1 cellular context compared by ENCODE assay signal in the genomic region with DNA sequence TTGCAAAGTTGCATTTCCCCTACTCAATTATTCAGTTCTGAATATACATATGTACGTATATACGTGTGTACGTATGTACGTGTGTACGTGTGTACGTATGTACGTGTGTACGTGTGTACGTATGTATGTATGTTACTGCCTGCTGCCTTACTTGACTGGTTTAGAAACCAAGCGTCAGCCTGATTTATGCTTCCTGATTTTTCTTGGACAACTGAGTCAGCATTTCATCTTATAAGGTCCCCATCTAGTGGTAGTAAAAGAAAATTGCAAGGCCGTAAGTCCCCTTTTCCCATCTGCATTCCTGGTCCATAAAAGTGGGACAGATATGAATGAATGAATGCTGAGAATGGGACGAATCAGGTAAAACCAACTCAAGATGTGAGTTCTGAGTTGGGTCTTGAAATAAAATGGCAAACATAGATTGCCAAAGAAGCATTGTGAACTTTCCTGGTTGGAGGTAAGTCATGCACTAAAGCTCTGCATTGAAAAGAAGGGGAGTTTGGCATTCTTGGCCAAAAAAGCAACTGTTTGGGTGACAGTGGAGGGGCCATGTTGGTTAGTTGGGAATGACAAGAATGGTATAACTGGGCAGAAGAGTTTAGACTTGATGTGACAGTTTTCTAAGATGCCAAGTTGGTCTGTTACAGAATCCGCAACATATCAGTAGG.
TF ChIP-seq lines count a peak whose summit lies in the region.

No MANE protein-coding gene starts in this region.

TF ChIP-seq in K562, 482 proteins besides CTCF, POLR2A, EP300 and RAD21 (continued from another document and continues in another):
- no peak for TF ChIP-seq RAD51 (IDR thresholded peaks at IDR 0.05; ENCODE audit: borderline replicate concordance, low read depth)
- TF ChIP-seq ZNF124 (CRISPR knock-in tag; IDR thresholded peaks at IDR 0.05), result no peak
- TF ChIP-seq ZNF311 (CRISPR knock-in tag; IDR thresholded peaks at IDR 0.05), result no peak
- TF ChIP-seq KDM4B (IDR thresholded peaks at IDR 0.05; ENCODE audit: borderline replicate concordance in 2 of 2, low read depth in 1 of 2), result no peak
- TF ChIP-seq MCM2 (IDR thresholded peaks at IDR 0.05; ENCODE audit: low read depth), result no peak
- TF ChIP-seq, protein P1, sequence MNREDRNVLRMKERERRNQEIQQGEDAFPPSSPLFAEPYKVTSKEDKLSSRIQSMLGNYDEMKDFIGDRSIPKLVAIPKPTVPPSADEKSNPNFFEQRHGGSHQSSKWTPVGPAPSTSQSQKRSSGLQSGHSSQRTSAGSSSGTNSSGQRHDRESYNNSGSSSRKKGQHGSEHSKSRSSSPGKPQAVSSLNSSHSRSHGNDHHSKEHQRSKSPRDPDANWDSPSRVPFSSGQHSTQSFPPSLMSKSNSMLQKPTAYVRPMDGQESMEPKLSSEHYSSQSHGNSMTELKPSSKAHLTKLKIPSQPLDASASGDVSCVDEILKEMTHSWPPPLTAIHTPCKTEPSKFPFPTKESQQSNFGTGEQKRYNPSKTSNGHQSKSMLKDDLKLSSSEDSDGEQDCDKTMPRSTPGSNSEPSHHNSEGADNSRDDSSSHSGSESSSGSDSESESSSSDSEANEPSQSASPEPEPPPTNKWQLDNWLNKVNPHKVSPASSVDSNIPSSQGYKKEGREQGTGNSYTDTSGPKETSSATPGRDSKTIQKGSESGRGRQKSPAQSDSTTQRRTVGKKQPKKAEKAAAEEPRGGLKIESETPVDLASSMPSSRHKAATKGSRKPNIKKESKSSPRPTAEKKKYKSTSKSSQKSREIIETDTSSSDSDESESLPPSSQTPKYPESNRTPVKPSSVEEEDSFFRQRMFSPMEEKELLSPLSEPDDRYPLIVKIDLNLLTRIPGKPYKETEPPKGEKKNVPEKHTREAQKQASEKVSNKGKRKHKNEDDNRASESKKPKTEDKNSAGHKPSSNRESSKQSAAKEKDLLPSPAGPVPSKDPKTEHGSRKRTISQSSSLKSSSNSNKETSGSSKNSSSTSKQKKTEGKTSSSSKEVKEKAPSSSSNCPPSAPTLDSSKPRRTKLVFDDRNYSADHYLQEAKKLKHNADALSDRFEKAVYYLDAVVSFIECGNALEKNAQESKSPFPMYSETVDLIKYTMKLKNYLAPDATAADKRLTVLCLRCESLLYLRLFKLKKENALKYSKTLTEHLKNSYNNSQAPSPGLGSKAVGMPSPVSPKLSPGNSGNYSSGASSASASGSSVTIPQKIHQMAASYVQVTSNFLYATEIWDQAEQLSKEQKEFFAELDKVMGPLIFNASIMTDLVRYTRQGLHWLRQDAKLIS (CRISPR knock-in tag; IDR thresholded peaks at IDR 0.05), result no peak
- no peak for TF ChIP-seq ZNF23 (CRISPR knock-in tag; IDR thresholded peaks at IDR 0.05)
- TF ChIP-seq ARNT (IDR thresholded peaks at IDR 0.05), result peak in 1 of 2 experiments; percentile 32; a peak in 1 of 4 replicates
- no peak for TF ChIP-seq ZNF3 (CRISPR knock-in tag; IDR thresholded peaks at IDR 0.05)
- TF ChIP-seq ZBTB8A (IDR thresholded peaks at IDR 0.05; ENCODE audit: partially characterized antibody), result no peak
- no peak for TF ChIP-seq ZNF174 (CRISPR knock-in tag; IDR thresholded peaks at IDR 0.05)
- TF ChIP-seq, protein P2, sequence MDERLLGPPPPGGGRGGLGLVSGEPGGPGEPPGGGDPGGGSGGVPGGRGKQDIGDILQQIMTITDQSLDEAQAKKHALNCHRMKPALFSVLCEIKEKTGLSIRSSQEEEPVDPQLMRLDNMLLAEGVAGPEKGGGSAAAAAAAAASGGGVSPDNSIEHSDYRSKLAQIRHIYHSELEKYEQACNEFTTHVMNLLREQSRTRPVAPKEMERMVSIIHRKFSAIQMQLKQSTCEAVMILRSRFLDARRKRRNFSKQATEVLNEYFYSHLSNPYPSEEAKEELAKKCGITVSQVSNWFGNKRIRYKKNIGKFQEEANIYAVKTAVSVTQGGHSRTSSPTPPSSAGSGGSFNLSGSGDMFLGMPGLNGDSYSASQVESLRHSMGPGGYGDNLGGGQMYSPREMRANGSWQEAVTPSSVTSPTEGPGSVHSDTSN (CRISPR knock-in tag; IDR thresholded peaks at IDR 0.05; ENCODE audit: low read depth), result no peak
- TF ChIP-seq, protein P2 (tag; conservative IDR thresholded peaks at IDR 0.05; ENCODE audit: low read depth), result peak; percentile 82
- TF ChIP-seq, protein P3, sequence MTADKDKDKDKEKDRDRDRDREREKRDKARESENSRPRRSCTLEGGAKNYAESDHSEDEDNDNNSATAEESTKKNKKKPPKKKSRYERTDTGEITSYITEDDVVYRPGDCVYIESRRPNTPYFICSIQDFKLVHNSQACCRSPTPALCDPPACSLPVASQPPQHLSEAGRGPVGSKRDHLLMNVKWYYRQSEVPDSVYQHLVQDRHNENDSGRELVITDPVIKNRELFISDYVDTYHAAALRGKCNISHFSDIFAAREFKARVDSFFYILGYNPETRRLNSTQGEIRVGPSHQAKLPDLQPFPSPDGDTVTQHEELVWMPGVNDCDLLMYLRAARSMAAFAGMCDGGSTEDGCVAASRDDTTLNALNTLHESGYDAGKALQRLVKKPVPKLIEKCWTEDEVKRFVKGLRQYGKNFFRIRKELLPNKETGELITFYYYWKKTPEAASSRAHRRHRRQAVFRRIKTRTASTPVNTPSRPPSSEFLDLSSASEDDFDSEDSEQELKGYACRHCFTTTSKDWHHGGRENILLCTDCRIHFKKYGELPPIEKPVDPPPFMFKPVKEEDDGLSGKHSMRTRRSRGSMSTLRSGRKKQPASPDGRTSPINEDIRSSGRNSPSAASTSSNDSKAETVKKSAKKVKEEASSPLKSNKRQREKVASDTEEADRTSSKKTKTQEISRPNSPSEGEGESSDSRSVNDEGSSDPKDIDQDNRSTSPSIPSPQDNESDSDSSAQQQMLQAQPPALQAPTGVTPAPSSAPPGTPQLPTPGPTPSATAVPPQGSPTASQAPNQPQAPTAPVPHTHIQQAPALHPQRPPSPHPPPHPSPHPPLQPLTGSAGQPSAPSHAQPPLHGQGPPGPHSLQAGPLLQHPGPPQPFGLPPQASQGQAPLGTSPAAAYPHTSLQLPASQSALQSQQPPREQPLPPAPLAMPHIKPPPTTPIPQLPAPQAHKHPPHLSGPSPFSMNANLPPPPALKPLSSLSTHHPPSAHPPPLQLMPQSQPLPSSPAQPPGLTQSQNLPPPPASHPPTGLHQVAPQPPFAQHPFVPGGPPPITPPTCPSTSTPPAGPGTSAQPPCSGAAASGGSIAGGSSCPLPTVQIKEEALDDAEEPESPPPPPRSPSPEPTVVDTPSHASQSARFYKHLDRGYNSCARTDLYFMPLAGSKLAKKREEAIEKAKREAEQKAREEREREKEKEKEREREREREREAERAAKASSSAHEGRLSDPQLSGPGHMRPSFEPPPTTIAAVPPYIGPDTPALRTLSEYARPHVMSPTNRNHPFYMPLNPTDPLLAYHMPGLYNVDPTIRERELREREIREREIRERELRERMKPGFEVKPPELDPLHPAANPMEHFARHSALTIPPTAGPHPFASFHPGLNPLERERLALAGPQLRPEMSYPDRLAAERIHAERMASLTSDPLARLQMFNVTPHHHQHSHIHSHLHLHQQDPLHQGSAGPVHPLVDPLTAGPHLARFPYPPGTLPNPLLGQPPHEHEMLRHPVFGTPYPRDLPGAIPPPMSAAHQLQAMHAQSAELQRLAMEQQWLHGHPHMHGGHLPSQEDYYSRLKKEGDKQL (CRISPR knock-in tag; IDR thresholded peaks at IDR 0.05; ENCODE audit: borderline replicate concordance), result no peak
- TF ChIP-seq, protein P4, sequence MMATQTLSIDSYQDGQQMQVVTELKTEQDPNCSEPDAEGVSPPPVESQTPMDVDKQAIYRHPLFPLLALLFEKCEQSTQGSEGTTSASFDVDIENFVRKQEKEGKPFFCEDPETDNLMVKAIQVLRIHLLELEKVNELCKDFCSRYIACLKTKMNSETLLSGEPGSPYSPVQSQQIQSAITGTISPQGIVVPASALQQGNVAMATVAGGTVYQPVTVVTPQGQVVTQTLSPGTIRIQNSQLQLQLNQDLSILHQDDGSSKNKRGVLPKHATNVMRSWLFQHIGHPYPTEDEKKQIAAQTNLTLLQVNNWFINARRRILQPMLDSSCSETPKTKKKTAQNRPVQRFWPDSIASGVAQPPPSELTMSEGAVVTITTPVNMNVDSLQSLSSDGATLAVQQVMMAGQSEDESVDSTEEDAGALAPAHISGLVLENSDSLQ (IDR thresholded peaks at IDR 0.05), result peak; percentile 84
- TF ChIP-seq, protein P5, sequence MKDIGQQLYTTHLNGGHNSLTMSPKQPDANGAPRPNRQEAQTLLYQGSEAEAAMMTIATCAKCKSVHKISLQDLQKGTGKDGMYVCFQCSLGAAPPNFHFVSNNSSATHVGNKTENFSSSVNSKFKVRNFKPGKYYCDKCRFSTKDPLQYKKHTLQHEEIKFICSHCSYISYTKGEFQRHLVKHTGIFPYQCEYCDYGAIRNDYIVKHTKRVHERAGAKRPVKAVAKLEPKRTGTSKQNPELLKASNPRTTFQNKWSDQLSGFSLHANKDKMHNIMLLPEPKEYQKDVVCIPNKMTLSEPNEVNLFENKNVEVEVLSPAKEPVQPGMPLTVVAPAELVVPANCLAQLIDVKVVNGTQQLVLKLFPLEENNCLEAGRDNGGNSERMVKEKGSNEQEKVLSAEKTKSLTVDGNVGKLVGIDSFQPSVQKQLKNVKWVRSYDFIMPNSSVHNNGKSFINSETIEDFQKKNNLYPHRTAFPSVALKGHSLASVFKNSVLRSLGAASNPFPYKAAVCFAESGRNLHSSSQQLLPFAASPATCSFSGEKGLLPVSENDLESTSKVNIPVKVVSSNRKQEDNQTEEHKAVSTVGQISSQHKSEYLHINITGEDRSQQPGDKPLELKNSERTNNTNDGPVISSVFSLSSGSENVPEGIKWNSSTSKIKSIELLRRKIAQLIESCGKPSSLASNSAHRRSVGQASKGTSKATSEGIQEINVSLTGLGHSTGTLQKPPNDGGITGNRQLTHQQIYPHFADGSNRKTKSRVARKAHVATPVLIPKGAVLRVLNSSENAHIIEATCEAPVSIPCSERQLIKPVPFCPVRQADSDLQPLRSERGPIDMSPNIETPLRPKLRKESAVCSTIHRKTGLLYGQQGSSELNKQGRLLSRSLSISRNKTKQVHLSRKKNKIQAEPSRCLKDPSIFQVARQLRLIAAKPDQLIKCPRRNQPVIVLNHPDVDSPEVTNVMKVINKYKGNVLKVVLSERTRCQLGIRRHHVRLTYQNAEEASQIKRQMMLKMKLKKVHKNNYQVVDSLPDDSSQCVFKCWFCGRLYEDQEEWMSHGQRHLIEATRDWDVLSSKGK (CRISPR knock-in tag; IDR thresholded peaks at IDR 0.05), result no peak
- TF ChIP-seq ZNF24 (IDR thresholded peaks at IDR 0.05), result 0 out of 2 replicates have a peak, but pooled peaks have one; percentile 11
- TF ChIP-seq, protein P6, sequence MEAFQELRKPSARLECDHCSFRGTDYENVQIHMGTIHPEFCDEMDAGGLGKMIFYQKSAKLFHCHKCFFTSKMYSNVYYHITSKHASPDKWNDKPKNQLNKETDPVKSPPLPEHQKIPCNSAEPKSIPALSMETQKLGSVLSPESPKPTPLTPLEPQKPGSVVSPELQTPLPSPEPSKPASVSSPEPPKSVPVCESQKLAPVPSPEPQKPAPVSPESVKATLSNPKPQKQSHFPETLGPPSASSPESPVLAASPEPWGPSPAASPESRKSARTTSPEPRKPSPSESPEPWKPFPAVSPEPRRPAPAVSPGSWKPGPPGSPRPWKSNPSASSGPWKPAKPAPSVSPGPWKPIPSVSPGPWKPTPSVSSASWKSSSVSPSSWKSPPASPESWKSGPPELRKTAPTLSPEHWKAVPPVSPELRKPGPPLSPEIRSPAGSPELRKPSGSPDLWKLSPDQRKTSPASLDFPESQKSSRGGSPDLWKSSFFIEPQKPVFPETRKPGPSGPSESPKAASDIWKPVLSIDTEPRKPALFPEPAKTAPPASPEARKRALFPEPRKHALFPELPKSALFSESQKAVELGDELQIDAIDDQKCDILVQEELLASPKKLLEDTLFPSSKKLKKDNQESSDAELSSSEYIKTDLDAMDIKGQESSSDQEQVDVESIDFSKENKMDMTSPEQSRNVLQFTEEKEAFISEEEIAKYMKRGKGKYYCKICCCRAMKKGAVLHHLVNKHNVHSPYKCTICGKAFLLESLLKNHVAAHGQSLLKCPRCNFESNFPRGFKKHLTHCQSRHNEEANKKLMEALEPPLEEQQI (IDR thresholded peaks at IDR 0.05), result no peak
- TF ChIP-seq NFE2 (IDR thresholded peaks at IDR 0.05; ENCODE audit: low read depth), result peak; percentile 73
- TF ChIP-seq ETV5 (CRISPR knock-in tag; IDR thresholded peaks at IDR 0.05; ENCODE audit: low read depth), result no peak
- TF ChIP-seq ZNF316 (IDR thresholded peaks at IDR 0.05), result peak; percentile 99
- TF ChIP-seq, protein P7, sequence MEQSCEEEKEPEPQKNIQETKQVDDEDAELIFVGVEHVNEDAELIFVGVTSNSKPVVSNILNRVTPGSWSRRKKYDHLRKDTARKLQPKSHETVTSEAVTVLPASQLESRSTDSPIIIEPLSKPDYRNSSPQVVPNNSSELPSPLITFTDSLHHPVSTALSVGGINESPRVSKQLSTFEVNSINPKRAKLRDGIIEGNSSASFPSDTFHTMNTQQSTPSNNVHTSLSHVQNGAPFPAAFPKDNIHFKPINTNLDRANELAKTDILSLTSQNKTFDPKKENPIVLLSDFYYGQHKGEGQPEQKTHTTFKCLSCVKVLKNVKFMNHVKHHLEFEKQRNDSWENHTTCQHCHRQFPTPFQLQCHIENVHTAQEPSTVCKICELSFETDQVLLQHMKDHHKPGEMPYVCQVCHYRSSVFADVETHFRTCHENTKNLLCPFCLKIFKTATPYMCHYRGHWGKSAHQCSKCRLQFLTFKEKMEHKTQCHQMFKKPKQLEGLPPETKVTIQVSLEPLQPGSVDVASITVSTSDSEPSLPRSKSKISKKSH (CRISPR knock-in tag; IDR thresholded peaks at IDR 0.05), result no peak
- no peak for TF ChIP-seq NONO (IDR thresholded peaks at IDR 0.05; ENCODE audit: low read depth in 2 of 2, low read length in 1 of 2)
- TF ChIP-seq ATF1 (CRISPR knock-in tag; IDR thresholded peaks at IDR 0.05), result no peak
- TF ChIP-seq ATF1 (tag; IDR thresholded peaks at IDR 0.05), result 0 out of 2 replicates have a peak, but pooled peaks have one; percentile 20
- 0 out of 2 replicates have a peak, but pooled peaks have one; percentile 17 for TF ChIP-seq NCOA6 (IDR thresholded peaks at IDR 0.05)
- no peak for TF ChIP-seq GABPA (tag; conservative IDR thresholded peaks at IDR 0.05; ENCODE audit: low read depth)
- no peak for TF ChIP-seq ZKSCAN8 (CRISPR knock-in tag; IDR thresholded peaks at IDR 0.05)
- TF ChIP-seq HEY1 (CRISPR knock-in tag; IDR thresholded peaks at IDR 0.05; ENCODE audit: borderline replicate concordance), result no peak
- TF ChIP-seq CEBPG (CRISPR knock-in tag; IDR thresholded peaks at IDR 0.05), result no peak
- TF ChIP-seq CEBPG (tag; conservative IDR thresholded peaks at IDR 0.05 in 1 of 2, IDR thresholded peaks at IDR 0.05 in 1 of 2), result no peak
